ENCODE assay signal across 18 cellular contexts in the genomic region with DNA sequence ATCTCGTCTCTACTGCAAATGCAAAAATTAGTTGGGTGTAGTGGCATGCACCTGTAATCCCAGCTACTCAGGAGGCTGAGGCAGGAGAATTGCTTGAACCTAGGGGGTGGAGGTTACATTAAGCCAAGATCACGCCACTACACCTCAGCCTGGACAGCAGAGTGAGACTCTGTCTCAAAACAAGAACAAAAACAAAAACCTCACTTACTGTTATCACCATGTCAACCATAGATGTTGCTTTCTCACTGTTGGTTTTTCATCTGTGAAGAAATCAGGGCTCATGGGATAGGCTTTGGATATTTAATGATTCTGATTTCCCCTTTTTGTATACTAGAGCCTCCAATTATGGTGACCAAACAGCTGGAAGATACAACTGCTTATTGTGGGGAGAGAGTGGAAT. TPM values are rescaled to one million over a fixed set of nuclear protein-coding genes. Genes with fewer than 3 reads are reported as not detected.
DNase-seq lines count a peak whose midpoint lies in the region; ATAC-seq, FAIRE-seq and TF ChIP-seq lines count a peak whose summit lies in the region.
"Had no signal": no experiment of that assay in that cellular context is flagged by ENCODE, and none has a peak within 500 bp of the region (broad histone marks: within the 10 kb centered on the region; RNA-seq: fewer than 3 reads in every experiment).

No MANE protein-coding gene starts in this region.

- H3K79me2 ChIP-seq in H9 (ENCODE audit: insufficient read depth, low read length) (no peaks in the 10 kb centered on the region), K562 (ENCODE audit: control insufficient read depth, insufficient read depth, low read length) (no peaks in the 10 kb centered on the region), neural progenitor cell (ENCODE audit: low read depth) (no peaks in the 10 kb centered on the region)

- H4K20me1 ChIP-seq in H9 (ENCODE audit: control insufficient read depth, insufficient read depth, insufficient read length) (no peaks in the 10 kb centered on the region), K562 (replicated peaks; ENCODE audit: control insufficient read depth, insufficient read depth, low read length) (no peaks in the 10 kb centered on the region), neural progenitor cell (ENCODE audit: low read depth) (no peaks in the 10 kb centered on the region)

- no peak overlapping the region for H3K14ac ChIP-seq in H9 (ENCODE audit: insufficient read depth, low read length)

- H4K5ac ChIP-seq in H9 (ENCODE audit: insufficient read length, low read depth, low read length): peak overlapping the region; percentile 72

- H2BK12ac ChIP-seq in H9 (ENCODE audit: insufficient read length, low read depth, low read length): no peak overlapping the region

- TF ChIP-seq EP300 in K562 (IDR thresholded peaks at IDR 0.05; ENCODE audit: low read length): no peak

- H3K23me2 ChIP-seq in H9 (ENCODE audit: insufficient read length, low read depth, low read length, poor library complexity, severe bottlenecking): no peaks in the 10 kb centered on the region

- no peak overlapping the region for H2AFZ ChIP-seq in H9 (ENCODE audit: low read length)
- H2AFZ ChIP-seq in K562 (ENCODE audit: low read depth, low read length): no peak overlapping the region
- H2AFZ ChIP-seq in neural progenitor cell (replicated peaks): no peak overlapping the region
- H2AFZ ChIP-seq: GM23338 had no signal

- H3K9me3 Mint-ChIP-seq in H9: no peaks in the 10 kb centered on the region
- H3K9me3 Mint-ChIP-seq in stimulated activated memory B cell treated with anti-CD40 and anti-IgM and Interleukin-4, amounts not matched to agents 10 μg/mL and 1 μg/mL and 100 μg/mL, for 72 hours: no peaks in the 10 kb centered on the region
- no peaks in the 10 kb centered on the region for H3K9me3 Mint-ChIP-seq in neural progenitor cell
- no peaks in the 10 kb centered on the region for H3K9me3 Mint-ChIP-seq in activated T-cell treated with anti-CD3 and anti-CD28 coated beads, Interleukin-2, amount 50 U/mL, for 24 hours
- H3K9me3 Mint-ChIP-seq: CD8-positive, alpha-beta T cell; GM23338 had no signal

- no peak overlapping the region for H4K8ac ChIP-seq in H9 (replicated peaks; ENCODE audit: insufficient read length, low read depth, low read length)

- H3K23ac ChIP-seq in H9 (ENCODE audit: insufficient read length, low read depth, low read length): no peak overlapping the region

- no peak overlapping the region for H2BK15ac ChIP-seq in H9 (ENCODE audit: low read depth, low read length)

- WGBS in H9 (ENCODE audit: extremely low coverage, insufficient read length, low lambda C conversion rate): no CpG with 5 or more reads among the region's 2 CpGs
- 4% methylated on average over 2 of the region's 2 CpGs for WGBS in K562 (ENCODE audit: insufficient coverage, low coverage, missing lambda C conversion rate)

- POLR2A ChIA-PET in K562 (lab: Yijun Ruan, JAX): interaction anchor here (0.9 kb wide), 1 partner anchor 19 kb away, joined by 5 read pairs; no protein-coding TSS in a partner anchor

- H3K4me1 ChIP-seq in H9 (ENCODE audit: insufficient read depth, low read length) (no peaks in the 10 kb centered on the region), K562 (replicated peaks in 1 of 2; ENCODE audit: control insufficient read depth in 2 of 2, insufficient read depth in 2 of 2, low read length in 2 of 2) (0 out of 5 replicates have a peak, but pooled peaks cover 0 to under 1% of the 10 kb centered on the region in 2 experiments), neural progenitor cell (no peaks in the 10 kb centered on the region)
- H3K4me1 ChIP-seq: A549 had no signal

- no peaks in the 10 kb centered on the region for H3K79me1 ChIP-seq in H9 (ENCODE audit: insufficient read depth, low read depth, low read length, poor library complexity, severe bottlenecking)

- CTCF ChIA-PET in K562 (lab: Yijun Ruan, JAX; ENCODE audit: low intra/inter-chr PET ratio): no interaction called here

- H3K36me3 ChIP-seq in K562 (ENCODE audit: control insufficient read depth, insufficient read depth, low read length) (no peaks in the 10 kb centered on the region), neural progenitor cell (no peaks in the 10 kb centered on the region)
- H3K36me3 ChIP-seq: HAP-1 had no signal

- no peaks in the 10 kb centered on the region for H3K9me1 ChIP-seq in K562 (ENCODE audit: control insufficient read depth, insufficient read depth, low read length)

- no peak overlapping the region for H3T11ph ChIP-seq in H9 (ENCODE audit: low read length)

- H4K91ac ChIP-seq in H9 (ENCODE audit: insufficient read length, low read depth, low read length): no peak overlapping the region

- peaks cover 19% of the 10 kb centered on the region for H3K27me3 Mint-ChIP-seq in H9 (ENCODE audit: low read depth)
- no peaks in the 10 kb centered on the region for H3K27me3 Mint-ChIP-seq in stimulated activated memory B cell treated with anti-CD40 and anti-IgM and Interleukin-4, amounts not matched to agents 10 μg/mL and 1 μg/mL and 100 μg/mL, for 72 hours
- no peaks in the 10 kb centered on the region for H3K27me3 Mint-ChIP-seq in neural progenitor cell (ENCODE audit: insufficient read depth, low read depth)
- H3K27me3 Mint-ChIP-seq in activated T-cell treated with anti-CD3 and anti-CD28 coated beads, Interleukin-2, amount 50 U/mL, for 24 hours: peaks cover 33% of the 10 kb centered on the region

- H3K18ac ChIP-seq in H9 (ENCODE audit: insufficient read length, low read depth, low read length): no peak overlapping the region

- no peak overlapping the region for H2AK5ac ChIP-seq in H9 (ENCODE audit: insufficient read length, low read length)

- ATAC-seq in K562: no peak
- ATAC-seq in stimulated activated memory B cell treated with anti-CD40 and anti-IgM and Interleukin-4, amounts not matched to agents 10 μg/mL and 1 μg/mL and 100 μg/mL, for 72 hours: peak; percentile 70
- ATAC-seq: A549; CD8-positive, alpha-beta T cell; GM23338 had no signal

- H3K4me1 Mint-ChIP-seq in H9 (no peaks in the 10 kb centered on the region), neural progenitor cell (no peaks in the 10 kb centered on the region)
- peaks cover 13% of the 10 kb centered on the region for H3K4me1 Mint-ChIP-seq in stimulated activated memory B cell treated with anti-CD40 and anti-IgM and Interleukin-4, amounts not matched to agents 10 μg/mL and 1 μg/mL and 100 μg/mL, for 72 hours
- H3K4me1 Mint-ChIP-seq in activated T-cell treated with anti-CD3 and anti-CD28 coated beads, Interleukin-2, amount 50 U/mL, for 24 hours (ENCODE audit: low read depth): peaks cover 3% of the 10 kb centered on the region
- H3K4me1 Mint-ChIP-seq: GM23338 had no signal

- no peak overlapping the region for H3K56ac ChIP-seq in H9 (ENCODE audit: insufficient read length, low read depth, low read length)

- H3K27ac Mint-ChIP-seq in H9: no peak overlapping the region; a peak in 1 of 7 replicates
- peak overlapping the region; percentile 88 for H3K27ac Mint-ChIP-seq in stimulated activated memory B cell treated with anti-CD40 and anti-IgM and Interleukin-4, amounts not matched to agents 10 μg/mL and 1 μg/mL and 100 μg/mL, for 72 hours
- H3K27ac Mint-ChIP-seq in neural progenitor cell: no peak overlapping the region
- no peak overlapping the region for H3K27ac Mint-ChIP-seq in activated T-cell treated with anti-CD3 and anti-CD28 coated beads, Interleukin-2, amount 50 U/mL, for 24 hours
- H3K27ac Mint-ChIP-seq: CD8-positive, alpha-beta T cell; GM23338 had no signal

- H3K4me3 Mint-ChIP-seq in H9 (no peak overlapping the region), neural progenitor cell (no peak overlapping the region)
- peak overlapping the region; percentile 10 for H3K4me3 Mint-ChIP-seq in stimulated activated memory B cell treated with anti-CD40 and anti-IgM and Interleukin-4, amounts not matched to agents 10 μg/mL and 1 μg/mL and 100 μg/mL, for 72 hours
- no peak overlapping the region for H3K4me3 Mint-ChIP-seq in activated T-cell treated with anti-CD3 and anti-CD28 coated beads, Interleukin-2, amount 50 U/mL, for 24 hours
- H3K4me3 Mint-ChIP-seq: CD14-positive monocyte; CD8-positive, alpha-beta T cell; GM23338 had no signal

- H2BK120ac ChIP-seq in H9 (ENCODE audit: low read depth, low read length, poor library complexity, severe bottlenecking): no peak overlapping the region

- TF ChIP-seq CTCF in H9 (conservative IDR thresholded peaks at IDR 0.05) (no peak), K562 (IDR thresholded peaks at IDR 0.05 in 2 of 3, conservative IDR thresholded peaks at IDR 0.05 in 1 of 3; ENCODE audit: insufficient read depth in 2 of 3, low read depth in 1 of 3, low read length in 3 of 3) (no peak), neural progenitor cell (IDR thresholded peaks at IDR 0.05) (no peak)

- no peak for TF ChIP-seq RAD21 in K562 (CRISPR knock-in tag; conservative IDR thresholded peaks at IDR 0.05 in 1 of 2, IDR thresholded peaks at IDR 0.05 in 1 of 2)

- H3K4me3 ChIP-seq in K562 (no peak overlapping the region), neural progenitor cell (no peak overlapping the region)
- H3K4me3 ChIP-seq: A549, GM23338, HAP-1 had no signal

- no peak overlapping the region for H3K4me2 ChIP-seq in H9 (ENCODE audit: insufficient read depth, insufficient read length, low read length)
- H3K4me2 ChIP-seq in K562 (ENCODE audit: insufficient read depth, low read length): no peak overlapping the region
- no peak overlapping the region for H3K4me2 ChIP-seq in neural progenitor cell
- H3K4me2 ChIP-seq: A549, GM23338 had no signal

- H3K36me3 Mint-ChIP-seq in H9 (ENCODE audit: insufficient read depth in 1 of 3, low read depth in 3 of 3): no peaks in the 10 kb centered on the region
- H3K36me3 Mint-ChIP-seq in stimulated activated memory B cell treated with anti-CD40 and anti-IgM and Interleukin-4, amounts not matched to agents 10 μg/mL and 1 μg/mL and 100 μg/mL, for 72 hours: no peaks in the 10 kb centered on the region
- no peaks in the 10 kb centered on the region for H3K36me3 Mint-ChIP-seq in neural progenitor cell
- no peaks in the 10 kb centered on the region for H3K36me3 Mint-ChIP-seq in activated T-cell treated with anti-CD3 and anti-CD28 coated beads, Interleukin-2, amount 50 U/mL, for 24 hours (ENCODE audit: low read depth)
- H3K36me3 Mint-ChIP-seq: CD14-positive monocyte; CD8-positive, alpha-beta T cell had no signal

- no peak overlapping the region for H2BK20ac ChIP-seq in H9 (ENCODE audit: low read depth, low read length, poor library complexity, severe bottlenecking)

- H3K27ac ChIP-seq in H9 (ENCODE audit: insufficient read length, low read depth, low read length): no peak overlapping the region
- no peak overlapping the region for H3K27ac ChIP-seq in K562 (ENCODE audit: extremely low read depth, low read depth, low read length)
- H3K27ac ChIP-seq in neural progenitor cell: no peak overlapping the region
- H3K27ac ChIP-seq: A549 had no signal

- H3F3A ChIP-seq in neural progenitor cell (ENCODE audit: low read depth): no peaks in the 10 kb centered on the region

- H3K9me3 ChIP-seq in H9 (ENCODE audit: control insufficient read depth, low read depth, low read length) (no peaks in the 10 kb centered on the region), K562 (replicated peaks; ENCODE audit: control insufficient read depth, insufficient read depth, low read depth, low read length) (no peaks in the 10 kb centered on the region), neural progenitor cell (ENCODE audit: low read depth) (no peaks in the 10 kb centered on the region)
- H3K9me3 ChIP-seq: A549, HAP-1 had no signal

- intact Hi-C loops in K562 (cut with micrococcal nuclease): no loop called here

- BruUV-seq in K562 (replicated peaks; lab: Mats Ljungman, UMichigan): no TSS peak

- TF ChIP-seq POLR2A in GM12892 (IDR thresholded peaks at IDR 0.05; ENCODE audit: low read depth, low read length) (no peak), K562 (conservative IDR thresholded peaks at IDR 0.05) (no peak)

- H3K4ac ChIP-seq in H9 (ENCODE audit: low read depth, low read length): no peak overlapping the region

- no peak overlapping the region for H3K9ac ChIP-seq in H9 (ENCODE audit: extremely low read depth, insufficient read length, low read length)
- H3K9ac ChIP-seq in K562 (ENCODE audit: insufficient read depth in 1 of 2, low read depth in 2 of 2, low read length in 2 of 2): no peak overlapping the region
- no peak overlapping the region for H3K9ac ChIP-seq in neural progenitor cell

- in situ Hi-C loops in K562 (cut with MboI): no loop called here

- no peaks in the 10 kb centered on the region for H3K27me3 ChIP-seq in H9 (ENCODE audit: insufficient read depth, low read length)
- peaks cover 0 to under 1% of the 10 kb centered on the region in 2 experiments; a peak in 3 of 5 replicates for H3K27me3 ChIP-seq in K562 (ENCODE audit: control insufficient read depth in 2 of 2, insufficient read depth in 2 of 2, low read length in 2 of 2)
- peaks cover 20% of the 10 kb centered on the region for H3K27me3 ChIP-seq in neural progenitor cell

- peak; percentile 5 for FAIRE-seq in GM12892 (lab: Jason Lieb, UNC)
- peak; percentile 23 for FAIRE-seq in K562 (lab: Jason Lieb, UNC)
- FAIRE-seq: A549, D721Med had no signal

- no peak for DNase-seq in GM12892 (ENCODE audit: insufficient read length)
- no peak for DNase-seq in H9
- DNase-seq in K562 (ENCODE audit: extremely low read depth in 1 of 4, low spot score in 3 of 4): no peak
- DNase-seq in activated T-cell treated with anti-CD3 and anti-CD28 coated beads for 4 hours: no peak
- DNase-seq in neural progenitor cell (ENCODE audit: low spot score): no peak
- DNase-seq in activated T-cell treated with anti-CD3 and anti-CD28 coated beads, Interleukin-2, amount 50 U/mL, for 24 hours: no peak
- DNase-seq: CD8-positive, alpha-beta T cell; COR-L47; DMS153; GF-D8 had no signal

- H2BK5ac ChIP-seq in H9 (ENCODE audit: insufficient read length, low read length): no peak overlapping the region

RNA-seq across cellular contexts. Expression of a gene that starts 49.7 kb away (rescaled TPM):
- polyA plus RNA-seq in GM12892 (2012; ENCODE audit: missing spikeins): 12.5 TPM
- total RNA-seq in H9 (2021) (14.2 and 17.1 TPM in 2 replicates), K562 (2014; rRNA removed) (170 and 210 TPM in 2 replicates), K562 (2014; rRNA removed; fragmentation: Illumina TruSeq; extraction: Trizol) (112 and 123 TPM in 2 replicates), K562 (2015; rRNA removed; fragmentation: Illumina TruSeq; extraction: Trizol) (75.4 and 75.5 TPM in 2 replicates), K562 (2021) (95.0 and 103 TPM in 2 replicates), neural progenitor cell (ENCODE audit: low replicate concordance) (6.5 and 12.7 TPM in 2 replicates)
- total RNA-seq in K562 (2011; cell fraction: chromatin; rRNA removed; ENCODE audit: low replicate concordance): 54.6 and 85.9 TPM in 2 replicates
- 78.3 and 80.9 TPM in 2 replicates for total RNA-seq in K562 (2011; cell fraction: nucleolus; rRNA removed)
- total RNA-seq in K562 (2011; cell fraction: nucleoplasm; rRNA removed): 85.9 and 96.9 TPM in 2 replicates
- polyA plus RNA-seq in K562 (2011; rRNA removed) (66.5 and 91.9 TPM in 2 replicates), K562 (2014; fragmentation: Illumina TruSeq; extraction: Trizol) (62.8 and 69.4 TPM in 2 replicates), K562 (2014; fragmentation: Nextera tagmentation; extraction: Ambion mirVana) (10 to 100 TPM; 15.3 to 24.3 TPM), K562 (2014; rRNA removed) (92.5 and 111 TPM in 2 replicates)
- polyA plus RNA-seq in K562 (2011; cell fraction: cytosol; rRNA removed): 47.4 and 49.6 TPM in 2 replicates
- polyA plus RNA-seq in K562 (2011; cell fraction: nucleus; rRNA removed): 42.3 and 43.3 TPM in 2 replicates
- 75.7 and 82.7 TPM in 2 replicates for polyA plus RNA-seq in K562 (2012)
- 32.0 and 33.2 TPM in 2 replicates for polyA minus RNA-seq in K562 (2011; rRNA and poly(A)+ RNA removed)
- 25.0 and 28.9 TPM in 2 replicates for polyA minus RNA-seq in K562 (2011; cell fraction: cytosol; rRNA and poly(A)+ RNA removed)
- polyA minus RNA-seq in K562 (2011; cell fraction: nucleus; rRNA and poly(A)+ RNA removed): 58.8 and 71.3 TPM in 2 replicates

RNA-seq across cellular contexts. Expression of a gene that starts 52.9 kb away (rescaled TPM):
- polyA plus RNA-seq in GM12892 (2012; ENCODE audit: missing spikeins): not detected
- total RNA-seq in H9 (2021): not detected in 2 replicates
- total RNA-seq in K562 (2011; cell fraction: chromatin; rRNA removed; ENCODE audit: low replicate concordance): not detected in 2 replicates
- total RNA-seq in K562 (2011; cell fraction: nucleolus; rRNA removed): not detected in 2 replicates
- total RNA-seq in K562 (2011; cell fraction: nucleoplasm; rRNA removed): not detected in 2 replicates
- total RNA-seq in K562 (2014; rRNA removed): not detected in 2 replicates
- not detected in 2 replicates for total RNA-seq in K562 (2014; rRNA removed; fragmentation: Illumina TruSeq; extraction: Trizol)
- not detected in 2 replicates for total RNA-seq in K562 (2015; rRNA removed; fragmentation: Illumina TruSeq; extraction: Trizol)
- not detected in 2 replicates for total RNA-seq in K562 (2021)
- not detected in 2 replicates for polyA plus RNA-seq in K562 (2011; rRNA removed)
- polyA plus RNA-seq in K562 (2011; cell fraction: cytosol; rRNA removed): not detected in 2 replicates
- polyA plus RNA-seq in K562 (2011; cell fraction: nucleus; rRNA removed): not detected in 2 replicates
- polyA plus RNA-seq in K562 (2012): not detected in 2 replicates
- not detected in 2 replicates for polyA plus RNA-seq in K562 (2014; fragmentation: Illumina TruSeq; extraction: Trizol)
- not detected for polyA plus RNA-seq in K562 (2014; fragmentation: Nextera tagmentation; extraction: Ambion mirVana)
- not detected in 2 replicates for polyA plus RNA-seq in K562 (2014; rRNA removed)
- not detected in 2 replicates for polyA minus RNA-seq in K562 (2011; rRNA and poly(A)+ RNA removed)
- polyA minus RNA-seq in K562 (2011; cell fraction: cytosol; rRNA and poly(A)+ RNA removed): not detected in 2 replicates
- polyA minus RNA-seq in K562 (2011; cell fraction: nucleus; rRNA and poly(A)+ RNA removed): not detected in 2 replicates
- total RNA-seq in neural progenitor cell (ENCODE audit: low replicate concordance): not detected in 2 replicates
- total RNA-seq: CD8-positive, alpha-beta T cell; GM23338 had no signal
- polyA plus RNA-seq: A549, AG04450, BJ had no signal
